Comparison of ENCODE assay signal across 9 cellular contexts in the genomic region with DNA sequence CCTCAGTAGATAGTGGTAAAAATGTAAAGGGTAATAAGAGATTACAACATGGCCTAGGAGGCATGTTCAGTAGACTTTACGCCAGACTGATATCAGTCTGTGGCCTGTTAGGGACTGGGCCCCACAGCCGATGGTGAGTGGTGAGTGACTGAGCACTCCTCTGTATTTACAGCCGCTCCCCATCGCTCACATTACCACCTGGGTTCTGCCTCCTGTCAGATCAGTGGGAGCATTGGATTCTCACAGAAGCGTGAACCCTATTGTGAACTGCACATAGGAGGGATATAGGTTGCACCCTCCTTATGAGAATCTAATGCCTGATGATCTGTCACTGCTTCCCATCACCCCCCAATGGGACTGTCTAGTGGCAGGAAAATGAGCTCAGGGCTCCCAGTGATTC. TPM values are rescaled to one million over a fixed set of nuclear protein-coding genes. Genes with fewer than 3 reads are reported as not detected.
"Had no signal": no experiment of that assay in that cellular context is flagged by ENCODE, and none has a peak within 500 bp of the region (broad histone marks: within the 10 kb centered on the region; RNA-seq: fewer than 3 reads in every experiment).

No MANE protein-coding gene starts in this region.

- H3K36me3 ChIP-seq: HAP-1 had no signal

- H3K4me1 ChIP-seq: HAP-1 had no signal

- H3K4me3 ChIP-seq: GM23248, GM23338, HAP-1 had no signal

- H3K9ac ChIP-seq: GM23248 had no signal

- H3K27ac ChIP-seq: GM23248 had no signal

- H2AFZ ChIP-seq: GM23248, GM23338 had no signal

- DNase-seq: GM23248, GOT3, H7, H9, HCEC 1CT, HFFc6 had no signal

- H3K4me2 ChIP-seq: GM23338 had no signal

RNA-seq across cellular contexts. Expression of a gene that starts 17.9 kb away (rescaled TPM):
- total RNA-seq: GM23248, GM23338, H1, H7, H9 had no signal

RNA-seq across cellular contexts. Expression of a gene that starts 22.4 kb away (rescaled TPM):
- total RNA-seq: GM23248, GM23338, H1, H7, H9, HFFc6 had no signal

RNA-seq across cellular contexts. Expression of a gene that starts 45.0 kb away (rescaled TPM):
- total RNA-seq: GM23248, GM23338, H1, H7, H9 had no signal

RNA-seq across cellular contexts. Expression of a gene that starts 55.0 kb away (rescaled TPM):
- total RNA-seq: GM23248, GM23338, H1, H7, H9, HFFc6 had no signal
